Comparison of ENCODE assay signal across 9 cellular contexts in the genomic region with DNA sequence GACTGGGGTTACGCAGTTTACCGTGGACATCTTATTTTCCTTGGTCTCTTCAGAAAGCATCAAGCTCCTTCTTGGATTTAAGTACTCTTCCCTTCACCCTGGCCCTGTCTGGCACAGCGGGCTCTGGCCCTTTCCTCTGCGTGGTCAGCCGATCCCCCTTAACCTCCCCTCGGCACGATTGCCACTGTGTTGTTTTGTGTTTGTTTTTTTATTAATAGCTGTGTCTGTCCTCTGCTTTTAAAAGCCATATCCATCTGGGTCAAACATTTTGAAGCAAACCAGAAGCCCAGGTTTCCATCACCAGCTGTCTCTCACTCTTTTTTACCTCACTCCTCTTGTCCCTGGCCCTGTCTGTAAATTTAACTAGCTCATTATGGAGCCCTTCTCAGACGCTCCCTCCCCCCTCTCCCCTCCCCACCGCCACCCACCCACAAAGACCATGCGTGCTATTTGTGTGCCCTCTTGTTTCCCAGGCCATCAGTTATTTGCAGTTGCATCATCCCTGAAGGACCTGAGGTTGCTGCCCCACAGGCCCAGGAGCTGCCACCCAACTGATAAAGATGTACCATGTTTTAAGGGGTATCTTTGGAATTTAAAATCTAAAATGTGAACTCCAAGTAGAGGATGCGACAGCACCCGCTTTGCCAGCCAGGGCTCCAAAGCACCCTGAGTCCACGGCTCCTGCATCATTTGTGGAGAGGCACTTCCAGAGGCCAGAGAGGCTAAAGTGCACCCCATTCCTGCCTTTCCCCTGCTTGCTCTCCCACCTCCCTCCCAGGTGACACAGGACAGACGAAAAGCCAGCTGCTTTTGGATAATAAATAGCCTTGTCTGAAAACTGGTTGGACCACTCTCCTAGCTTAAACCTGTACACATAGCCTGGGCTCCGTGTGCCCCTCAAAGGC. TPM values are rescaled to one million over a fixed set of nuclear protein-coding genes. Genes with fewer than 3 reads are reported as not detected.
DNase-seq lines count a peak whose midpoint lies in the region; ATAC-seq and TF ChIP-seq lines count a peak whose summit lies in the region.
"Had no signal": no experiment of that assay in that cellular context is flagged by ENCODE, and none has a peak within 500 bp of the region (broad histone marks: within the 10 kb centered on the region; RNA-seq: fewer than 3 reads in every experiment).

No MANE protein-coding gene starts in this region.

- H3K4me2 ChIP-seq in BLaER1 treated with 17β-estradiol and CSF1 and Interleukin-3, amounts not matched to agents 10 nM and 100 nM = peak overlapping the region; percentile 10 to 97 (median 74); a peak in 19 of 22 replicates

- peak overlapping the region in 6 of 10 experiments; percentile 3 to 78 (median 44); a peak in 10 of 20 replicates for H3K4me3 ChIP-seq in BLaER1 treated with 17β-estradiol and CSF1 and Interleukin-3, amounts not matched to agents 10 nM and 100 nM
- H3K4me3 ChIP-seq in esophagus muscularis mucosa = no peak overlapping the region
- H3K4me3 ChIP-seq in gastroesophageal sphincter = no peak overlapping the region

- peak; percentile 52 for DNase-seq in activated naive CD4-positive, alpha-beta T cell treated with anti-CD3 and anti-CD28 coated beads for 36 hours
- no peak for DNase-seq in mesothelial cell of epicardium (ENCODE audit: low spot score in 2 of 2, unreplicated experiment in 2 of 2)
- DNase-seq in esophagus muscularis mucosa (ENCODE audit: extremely low spot score) = no peak
- no peak for DNase-seq in cerebellum (ENCODE audit: low spot score)
- DNase-seq: activated B cell treated with CpG ODN at 0.5 μM for 24 hours had no signal

- peaks cover 13 to 15% (median 13%) of the 10 kb centered on the region in 3 donors for H3K4me1 Mint-ChIP-seq in IgD-negative memory B cell
- H3K4me1 Mint-ChIP-seq in activated naive CD4-positive, alpha-beta T cell treated with anti-CD3 and anti-CD28 coated beads for 36 hours (ENCODE audit: low read depth) = peaks cover 33% of the 10 kb centered on the region
- H3K4me1 Mint-ChIP-seq in mesothelial cell of epicardium = peaks cover 70% of the 10 kb centered on the region

- H3K9me3 ChIP-seq in BLaER1 treated with 17β-estradiol and CSF1 and Interleukin-3, amounts not matched to agents 10 nM and 100 nM (replicated peaks in 1 of 11) = no peaks in the 10 kb centered on the region
- H3K9me3 ChIP-seq in esophagus muscularis mucosa (no peaks in the 10 kb centered on the region), gastroesophageal sphincter (no peaks in the 10 kb centered on the region)

- H3K4me3 Mint-ChIP-seq in IgD-negative memory B cell (peak overlapping the region in 3 of 4 donors; percentile 67 to 75 (median 72)), mesothelial cell of epicardium (peak overlapping the region; percentile 61)
- H3K4me3 Mint-ChIP-seq in activated naive CD4-positive, alpha-beta T cell treated with anti-CD3 and anti-CD28 coated beads for 36 hours = peak overlapping the region; percentile 96
- H3K4me3 Mint-ChIP-seq: activated B cell treated with CpG ODN at 0.5 μM for 24 hours had no signal

- no peaks in the 10 kb centered on the region for H3K36me3 ChIP-seq in BLaER1 treated with 17β-estradiol and CSF1 and Interleukin-3, amounts not matched to agents 10 nM and 100 nM
- H3K36me3 ChIP-seq in esophagus muscularis mucosa = no peaks in the 10 kb centered on the region
- H3K36me3 ChIP-seq in gastroesophageal sphincter = no peaks in the 10 kb centered on the region

- peaks cover 0 to 71% (median 41%) of the 10 kb centered on the region in 11 experiments; a peak in 18 of 22 replicates for H4K20me1 ChIP-seq in BLaER1 treated with 17β-estradiol and CSF1 and Interleukin-3, amounts not matched to agents 10 nM and 100 nM

- 48% methylated on average over 15 of the region's 15 CpGs for WGBS in esophagus muscularis mucosa
- 23 to 61% methylated on average over 11 to 14 of the region's 15 CpGs for WGBS in gastroesophageal sphincter (ENCODE audit: low coverage in 1 of 2), 2 donors

- peaks cover 3% of the 10 kb centered on the region for H3K36me3 Mint-ChIP-seq in IgD-negative memory B cell
- H3K36me3 Mint-ChIP-seq in activated naive CD4-positive, alpha-beta T cell treated with anti-CD3 and anti-CD28 coated beads for 36 hours (ENCODE audit: low read depth) = peaks cover 59% of the 10 kb centered on the region
- H3K36me3 Mint-ChIP-seq in mesothelial cell of epicardium = no peaks in the 10 kb centered on the region

- H3K27me3 ChIP-seq in BLaER1 treated with 17β-estradiol and CSF1 and Interleukin-3, amounts not matched to agents 10 nM and 100 nM = peaks cover 93 to 100% (median 99%) of the 10 kb centered on the region in 11 experiments
- peaks cover 0 to 92% (median 58%) of the 10 kb centered on the region in 4 donors for H3K27me3 ChIP-seq in esophagus muscularis mucosa
- H3K27me3 ChIP-seq in gastroesophageal sphincter = peaks cover 98% of the 10 kb centered on the region

- TF ChIP-seq CTCF in mesothelial cell of epicardium (IDR thresholded peaks at IDR 0.05; ENCODE audit: unreplicated experiment) = no peak
- TF ChIP-seq CTCF in esophagus muscularis mucosa (IDR thresholded peaks at IDR 0.05) = no peak
- TF ChIP-seq CTCF in gastroesophageal sphincter (IDR thresholded peaks at IDR 0.05) = no peak

- H3K27ac Mint-ChIP-seq in IgD-negative memory B cell = peak overlapping the region in 1 of 3 donors; percentile 21
- H3K27ac Mint-ChIP-seq in activated naive CD4-positive, alpha-beta T cell treated with anti-CD3 and anti-CD28 coated beads for 36 hours = peak overlapping the region; percentile 95
- H3K27ac Mint-ChIP-seq in mesothelial cell of epicardium = peak overlapping the region; percentile 8
- H3K27ac Mint-ChIP-seq: activated B cell treated with CpG ODN at 0.5 μM for 24 hours had no signal

- H3K9ac ChIP-seq in BLaER1 treated with 17β-estradiol and CSF1 and Interleukin-3, amounts not matched to agents 10 nM and 100 nM = peak overlapping the region in 5 of 11 experiments; percentile 35 to 73 (median 58); a peak in 11 of 22 replicates

- no peak for TF ChIP-seq POLR2A in esophagus muscularis mucosa (IDR thresholded peaks at IDR 0.05; ENCODE audit: low read depth)
- TF ChIP-seq POLR2A in gastroesophageal sphincter (IDR thresholded peaks at IDR 0.05) = no peak

- H3K27me3 Mint-ChIP-seq in IgD-negative memory B cell (peaks cover 60% of the 10 kb centered on the region), mesothelial cell of epicardium (ENCODE audit: low read depth) (peaks cover 32% of the 10 kb centered on the region)
- no peaks in the 10 kb centered on the region for H3K27me3 Mint-ChIP-seq in activated naive CD4-positive, alpha-beta T cell treated with anti-CD3 and anti-CD28 coated beads for 36 hours (ENCODE audit: low read depth)

- TF ChIP-seq EP300 in esophagus muscularis mucosa (IDR thresholded peaks at IDR 0.05) (no peak), gastroesophageal sphincter (IDR thresholded peaks at IDR 0.05) (no peak)

- no peaks in the 10 kb centered on the region for H3K9me3 Mint-ChIP-seq in IgD-negative memory B cell
- H3K9me3 Mint-ChIP-seq in activated naive CD4-positive, alpha-beta T cell treated with anti-CD3 and anti-CD28 coated beads for 36 hours = no peaks in the 10 kb centered on the region
- no peaks in the 10 kb centered on the region for H3K9me3 Mint-ChIP-seq in mesothelial cell of epicardium
- H3K9me3 Mint-ChIP-seq: activated B cell treated with CpG ODN at 0.5 μM for 24 hours had no signal

- CTCF ChIA-PET in activated naive CD4-positive, alpha-beta T cell treated with anti-CD3 and anti-CD28 coated beads for 36 hours (lab: Charles Lee) = interaction anchor here (0.6 to 5.0 kb wide), 17 partner anchors 16 to 1125 kb away, joined by 3 to 44 read pairs (median 4); no protein-coding TSS in a partner anchor

- ATAC-seq in GM18858 (IDR thresholded peaks at IDR 0.05; ENCODE audit: unreplicated experiment) = no peak
- ATAC-seq in gastroesophageal sphincter = no peak

- intact Hi-C loops in activated naive CD4-positive, alpha-beta T cell treated with anti-CD3 and anti-CD28 coated beads for 36 hours (cut with micrococcal nuclease) = loop anchor here (2.0 to 10.0 kb wide), 4 partner anchors 326 to 1073 kb away; no protein-coding TSS in a partner anchor
- intact Hi-C loops in esophagus muscularis mucosa (cut with DNase I) = no loop called here

- peak overlapping the region in 4 of 11 experiments; percentile 11 to 41 (median 32); a peak in 3 of 22 replicates for H3K27ac ChIP-seq in BLaER1 treated with 17β-estradiol and CSF1 and Interleukin-3, amounts not matched to agents 10 nM and 100 nM
- no peak overlapping the region for H3K27ac ChIP-seq in esophagus muscularis mucosa (replicated peaks in 1 of 4)
- H3K27ac ChIP-seq in gastroesophageal sphincter = no peak overlapping the region

- H3K4me1 ChIP-seq in BLaER1 treated with 17β-estradiol and CSF1 and Interleukin-3, amounts not matched to agents 10 nM and 100 nM = peaks cover 13 to 72% (median 58%) of the 10 kb centered on the region in 10 experiments
- H3K4me1 ChIP-seq in esophagus muscularis mucosa (peaks cover 28 to 44% (median 40%) of the 10 kb centered on the region in 4 donors), gastroesophageal sphincter (peaks cover 0 to 48% (median 19%) of the 10 kb centered on the region in 3 donors)

RNA-seq across cellular contexts. Expression of a gene that starts 3.9 kb away (rescaled TPM):
- 0.38 TPM for polyA plus RNA-seq in IgD-negative memory B cell
- total RNA-seq in activated naive CD4-positive, alpha-beta T cell treated with anti-CD3 and anti-CD28 coated beads for 36 hours = 10 to 100 TPM; 71.7 to 71.9 TPM
- 11.6 to 12.3 TPM (median 11.8 TPM) in 3 replicates for total RNA-seq in mesothelial cell of epicardium
- under 1 TPM; 0.34 to 0.65 (median 0.46) TPM for total RNA-seq in esophagus muscularis mucosa
- 1 to 10 TPM in 1 of 4 donors, under 1 TPM in 3; under 0.01 to 1.1 (median 0.39) TPM for total RNA-seq in gastroesophageal sphincter
- 5.1 TPM for total RNA-seq in cerebellum

Comparison
In these comparisons a context has a peak if more than half of its experiments do, and no peak if none do; other contexts are left out.
1. H3K4me3 ChIP-seq: peak in BLaER1 treated with 17β-estradiol and CSF1 and Interleukin-3, amounts not matched to agents 10 nM and 100 nM (6 of 10); none in esophagus muscularis mucosa (0 of 4) and gastroesophageal sphincter (0 of 2).
2. Peak in every context shown above with its lines, with median percentiles within 50 percentile points of each other: H3K4me3 Mint-ChIP-seq.